1 cellular context compared by ENCODE assay signal in the genomic region with DNA sequence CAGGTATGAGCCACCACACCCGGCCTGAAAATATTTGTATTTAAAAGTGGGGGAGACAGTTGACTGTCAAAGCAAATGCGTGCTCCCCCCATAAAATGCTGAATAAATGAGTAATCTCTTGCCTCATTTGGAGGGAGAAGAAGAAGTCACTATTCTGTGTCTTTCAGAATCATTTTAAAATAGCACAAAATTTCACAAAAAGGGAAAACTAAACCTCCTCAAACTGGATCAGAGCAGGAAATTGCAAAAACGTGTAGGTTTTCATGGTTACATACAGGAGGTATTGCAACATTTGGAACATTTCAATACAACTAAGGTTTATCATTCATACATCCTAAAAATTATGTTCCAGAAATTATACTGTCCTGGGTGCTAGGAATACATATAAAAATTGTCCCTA.
A peak's percentile ranks its signal among the peaks of the same experiment; 100 is the strongest.
TF ChIP-seq lines count a peak whose summit lies in the region.

No MANE protein-coding gene starts in this region.

TF ChIP-seq in K562, 482 proteins besides CTCF, POLR2A, EP300 and RAD21:
- TF ChIP-seq CEBPB (tag; IDR thresholded peaks at IDR 0.05) (peak; percentile 36; the same call in 1 of the 2 replicates), SIN3A (IDR thresholded peaks at IDR 0.05; ENCODE audit: borderline replicate concordance in 2 of 2, control insufficient read depth in 1 of 2, low read depth in 2 of 2, low read length in 2 of 2) (no peak), CEBPG (CRISPR knock-in tag; IDR thresholded peaks at IDR 0.05) (no peak), CEBPG (tag; conservative IDR thresholded peaks at IDR 0.05 in 1 of 2, IDR thresholded peaks at IDR 0.05 in 1 of 2) (0 out of 4 replicates have a peak, but pooled peaks have one; percentile 21 to 25)
